Comparison of ENCODE assay signal across 8 cellular contexts in the genomic region with DNA sequence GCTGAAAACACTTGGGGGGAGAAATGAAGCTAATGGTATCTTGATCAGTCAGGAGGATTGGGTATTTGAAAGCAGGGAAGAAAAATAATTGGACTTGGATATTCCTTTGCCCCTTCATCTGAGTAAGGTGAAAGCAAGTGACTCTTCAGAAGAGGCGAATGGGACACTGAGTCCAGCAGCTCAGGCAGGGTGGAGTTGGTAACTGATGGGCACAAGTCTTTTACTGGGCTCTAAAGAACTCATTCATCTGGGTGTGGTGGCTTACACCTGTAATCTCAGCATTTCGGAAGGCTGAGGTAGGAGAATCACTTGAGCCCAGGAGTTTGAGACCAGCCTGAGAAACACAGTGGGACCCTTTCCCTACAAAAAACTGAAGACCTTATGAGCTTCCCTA. TPM values are rescaled to one million over a fixed set of nuclear protein-coding genes. Genes with fewer than 3 reads are reported as not detected.
DNase-seq lines count a peak whose midpoint lies in the region; ATAC-seq, FAIRE-seq and TF ChIP-seq lines count a peak whose summit lies in the region.

No MANE protein-coding gene starts in this region.

- H3K27me3 Mint-ChIP-seq in activated T-cell treated with anti-CD3 and anti-CD28 coated beads, Interleukin-2, amount 50 U/mL, for 4 hours (ENCODE audit: low read depth), result no peaks in the 10 kb centered on the region
- H3K27me3 Mint-ChIP-seq in astrocyte (ENCODE audit: low read depth, unreplicated experiment), result no peaks in the 10 kb centered on the region

- FAIRE-seq in astrocyte (lab: Jason Lieb, UNC), result no peak

- no peak overlapping the region for H2AFZ ChIP-seq in astrocyte (ENCODE audit: low read depth, low read length)

- H3K27ac ChIP-seq in astrocyte (ENCODE audit: low read depth, low read length) (peak overlapping the region; percentile 98), lower lobe of right lung (peak overlapping the region; percentile 100), thyroid gland (peak overlapping the region; percentile 99 to 100 (median 99))

- H3K4me2 ChIP-seq in astrocyte (ENCODE audit: low read length), result peak overlapping the region; percentile 72

- H3K9me3 ChIP-seq in astrocyte (ENCODE audit: insufficient read depth, low read depth, low read length) (no peaks in the 10 kb centered on the region), lower lobe of right lung (no peaks in the 10 kb centered on the region), thyroid gland (no peaks in the 10 kb centered on the region)

- intact Hi-C loops in lower lobe of right lung (cut with DNase I) (no loop called here), thyroid gland (cut with DNase I) (no loop called here)

- TF ChIP-seq CTCF in astrocyte (IDR thresholded peaks at IDR 0.05; ENCODE audit: insufficient read depth, low read depth, low read length) (no peak), lower lobe of right lung (IDR thresholded peaks at IDR 0.05) (no peak), thyroid gland (IDR thresholded peaks at IDR 0.05) (no peak)

- no peaks in the 10 kb centered on the region for H3K9me3 Mint-ChIP-seq in activated T-cell treated with anti-CD3 and anti-CD28 coated beads, Interleukin-2, amount 50 U/mL, for 4 hours
- H3K9me3 Mint-ChIP-seq in astrocyte (ENCODE audit: unreplicated experiment), result no peaks in the 10 kb centered on the region

- H3K36me3 Mint-ChIP-seq in activated T-cell treated with anti-CD3 and anti-CD28 coated beads, Interleukin-2, amount 50 U/mL, for 4 hours (ENCODE audit: insufficient read depth), result peaks cover 43% of the 10 kb centered on the region
- peaks cover 1% of the 10 kb centered on the region for H3K36me3 Mint-ChIP-seq in astrocyte (ENCODE audit: low read depth, unreplicated experiment)

- H3K4me3 ChIP-seq in astrocyte (ENCODE audit: insufficient read depth, low read depth, low read length) (peak overlapping the region; percentile 15), lower lobe of right lung (peak overlapping the region; percentile 77), thyroid gland (replicated peaks in 1 of 3) (peak overlapping the region in 1 of 3 donors; percentile 8)

- H3K4me1 ChIP-seq in astrocyte (ENCODE audit: insufficient read depth, low read length) (peaks cover 60% of the 10 kb centered on the region), lower lobe of right lung (peaks cover 100% of the 10 kb centered on the region), thyroid gland (peaks cover 95 to 97% of the 10 kb centered on the region in 2 donors)

- H3K36me3 ChIP-seq in astrocyte (ENCODE audit: insufficient read depth, low read length) (no peaks in the 10 kb centered on the region), lower lobe of right lung (peaks cover 33% of the 10 kb centered on the region), thyroid gland (no peaks in the 10 kb centered on the region)

- H3K27ac Mint-ChIP-seq in astrocyte (ENCODE audit: unreplicated experiment), result peak overlapping the region; percentile 71

- H4K20me1 ChIP-seq in astrocyte (ENCODE audit: insufficient read depth, low read length), result no peaks in the 10 kb centered on the region

- H3K4me3 Mint-ChIP-seq in activated T-cell treated with anti-CD3 and anti-CD28 coated beads, Interleukin-2, amount 50 U/mL, for 4 hours, result peak overlapping the region; percentile 99
- H3K4me3 Mint-ChIP-seq in astrocyte (ENCODE audit: unreplicated experiment), result no peak overlapping the region

- no peak for ATAC-seq in activated T-cell treated with anti-CD3 and anti-CD28 coated beads, Interleukin-2, amount 50 U/mL, for 4 hours
- ATAC-seq in lower lobe of right lung, result no peak
- no peak for ATAC-seq in GM21619 (IDR thresholded peaks at IDR 0.05; ENCODE audit: unreplicated experiment)

- no peak for DNase-seq in activated T-cell treated with anti-CD3 and anti-CD28 coated beads, Interleukin-2, amount 50 U/mL, for 4 hours
- DNase-seq in activated T-cell treated with anti-CD3 and anti-CD28 coated beads, Interleukin-2, amount 50 U/mL, for 48 hours, result no peak
- DNase-seq in astrocyte (ENCODE audit: low read depth) (no peak), lower lobe of right lung (no peak), thyroid gland (peak in 1 of 2 donors; percentile 42), kidney tubule cell (ENCODE audit: low spot score) (no peak), NCI-H524 (lab: John Stamatoyannopoulos, UW) (no peak)

- peaks cover 76% of the 10 kb centered on the region for H3K79me2 ChIP-seq in astrocyte (ENCODE audit: insufficient read depth, low read length)

- peak overlapping the region; percentile 68 for H3K9ac ChIP-seq in astrocyte (ENCODE audit: low read length)

- WGBS in thyroid gland, 2 donors, result 54 to 61% methylated on average over 2 of the region's 2 CpGs

- no peak for TF ChIP-seq POLR2A in thyroid gland (IDR thresholded peaks at IDR 0.05)

- no peaks in the 10 kb centered on the region for H3K27me3 ChIP-seq in astrocyte (ENCODE audit: insufficient read depth, low read length)
- no peaks in the 10 kb centered on the region for H3K27me3 ChIP-seq in lower lobe of right lung (ENCODE audit: low read depth)
- no peaks in the 10 kb centered on the region for H3K27me3 ChIP-seq in thyroid gland

- H3K4me1 Mint-ChIP-seq in activated T-cell treated with anti-CD3 and anti-CD28 coated beads, Interleukin-2, amount 50 U/mL, for 4 hours (ENCODE audit: low read depth), result peaks cover 76% of the 10 kb centered on the region
- H3K4me1 Mint-ChIP-seq in astrocyte (ENCODE audit: low read depth, unreplicated experiment), result peaks cover 67% of the 10 kb centered on the region

RNA-seq across cellular contexts. Expression of a gene that starts 11.2 kb away (rescaled TPM):
- 100 to 1,000 TPM; 279 to 340 (median 291) TPM for total RNA-seq in activated T-cell treated with anti-CD3 and anti-CD28 coated beads, Interleukin-2, amount 50 U/mL, for 4 hours
- 34.9 and 47.5 TPM in 2 replicates for total RNA-seq in astrocyte
- total RNA-seq in lower lobe of right lung, result 345 TPM
- total RNA-seq in thyroid gland, result 100 to 1,000 TPM; 157 to 492 (median 249) TPM

RNA-seq across cellular contexts. Expression of a gene that starts 55.3 kb away (rescaled TPM):
- total RNA-seq in activated T-cell treated with anti-CD3 and anti-CD28 coated beads, Interleukin-2, amount 50 U/mL, for 4 hours, result 100 to 1,000 TPM; 113 to 124 (median 121) TPM
- 110 and 115 TPM in 2 replicates for total RNA-seq in astrocyte
- 73.8 TPM for total RNA-seq in lower lobe of right lung
- total RNA-seq in thyroid gland, result 10 to 100 TPM; 42.4 to 95.2 (median 86.5) TPM

RNA-seq across cellular contexts. Expression of a gene that starts 55.7 kb away (rescaled TPM):
- 10 to 100 TPM; 27.2 to 33.3 (median 27.7) TPM for total RNA-seq in activated T-cell treated with anti-CD3 and anti-CD28 coated beads, Interleukin-2, amount 50 U/mL, for 4 hours
- total RNA-seq in astrocyte (21.2 and 21.8 TPM in 2 replicates), lower lobe of right lung (36.7 TPM), thyroid gland (10 to 100 TPM; 19.8 to 32.0 (median 26.0) TPM)

RNA-seq across cellular contexts. Expression of a gene that starts 55.8 kb away (rescaled TPM):
- total RNA-seq in activated T-cell treated with anti-CD3 and anti-CD28 coated beads, Interleukin-2, amount 50 U/mL, for 4 hours, result 1 to 10 TPM; 3.4 to 4.8 (median 4.4) TPM
- 0.43 and 1.2 TPM in 2 replicates for total RNA-seq in astrocyte
- total RNA-seq in lower lobe of right lung, result 26.7 TPM
- 10 to 100 TPM; 12.4 to 23.0 (median 20.0) TPM for total RNA-seq in thyroid gland
